8 cellular contexts compared by ENCODE assay signal in the genomic region with DNA sequence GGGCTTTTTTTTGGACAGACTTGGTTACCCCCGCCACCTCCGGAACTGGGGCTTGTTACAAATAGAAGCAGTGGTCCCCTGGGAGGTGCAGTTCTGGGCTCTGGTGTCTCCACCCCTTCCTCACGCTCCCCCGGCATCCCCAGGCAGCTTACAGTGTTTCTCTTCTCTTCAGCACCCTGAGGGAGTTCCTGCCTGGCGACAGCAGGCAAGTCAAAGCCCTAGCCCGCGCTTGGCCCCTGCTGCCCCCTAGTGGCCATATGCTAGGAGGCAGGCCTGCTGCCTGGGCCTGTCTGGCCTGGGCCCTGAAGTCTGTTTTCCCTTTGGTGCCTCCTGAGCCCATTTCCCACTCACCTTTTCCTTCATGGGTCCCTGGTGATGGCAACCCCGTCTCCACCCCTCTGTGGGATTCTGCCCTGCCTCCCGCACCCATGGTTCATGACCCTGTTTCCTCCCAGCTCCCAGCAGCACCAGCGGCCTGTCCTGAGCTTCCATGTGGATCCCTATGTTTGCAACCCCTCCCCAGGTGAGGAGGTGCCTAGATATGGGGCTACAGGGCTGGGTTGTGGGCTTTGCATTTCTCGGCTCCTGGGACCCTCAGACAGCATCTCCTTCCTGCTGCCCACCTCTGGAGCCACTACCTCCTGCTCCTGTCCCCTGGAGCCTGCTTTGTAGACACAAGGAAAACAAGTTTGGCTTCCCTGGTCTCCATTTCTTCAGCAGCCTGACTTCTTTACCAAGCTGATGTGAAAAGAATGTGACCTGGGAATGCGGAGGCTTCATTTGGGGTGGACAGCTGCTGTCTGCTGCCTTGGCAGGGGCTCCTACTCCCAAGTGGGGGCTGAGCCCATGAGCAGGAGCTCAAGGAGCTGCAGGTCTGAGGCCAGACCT. TPM values are rescaled to one million over a fixed set of nuclear protein-coding genes. Genes with fewer than 3 reads are reported as not detected.
DNase-seq lines count a peak whose midpoint lies in the region; FAIRE-seq and TF ChIP-seq lines count a peak whose summit lies in the region.

No MANE protein-coding gene starts in this region.

- TF ChIP-seq CTCF in H9 (conservative IDR thresholded peaks at IDR 0.05) (peak; percentile 99), suprapubic skin (IDR thresholded peaks at IDR 0.05) (peak; percentile 87 to 99)

- H3K4ac ChIP-seq in H9 (ENCODE audit: low read depth, low read length) = no peak overlapping the region

- FAIRE-seq in G401.6 (lab: Jason Lieb, UNC) = peak; percentile 88

- peaks cover 19 to 22% of the 10 kb centered on the region in 2 experiments for H3K4me1 Mint-ChIP-seq in H9

- no peak overlapping the region for H2BK120ac ChIP-seq in H9 (ENCODE audit: low read depth, low read length, poor library complexity, severe bottlenecking)

- H3K79me1 ChIP-seq in H9 (ENCODE audit: insufficient read depth, low read depth, low read length, poor library complexity, severe bottlenecking) = no peaks in the 10 kb centered on the region

- no peak overlapping the region for H2BK12ac ChIP-seq in H9 (ENCODE audit: insufficient read length, low read depth, low read length)

- no peaks in the 10 kb centered on the region for H4K20me1 ChIP-seq in H9 (ENCODE audit: control insufficient read depth, insufficient read depth, insufficient read length)

- H3K27me3 ChIP-seq in H9 (ENCODE audit: insufficient read depth, low read length) (no peaks in the 10 kb centered on the region), suprapubic skin (peaks cover 20% of the 10 kb centered on the region)

- H2AK5ac ChIP-seq in H9 (ENCODE audit: insufficient read length, low read length) = no peak overlapping the region

- no peak overlapping the region for H3K56ac ChIP-seq in H9 (ENCODE audit: insufficient read length, low read depth, low read length)

- no peak overlapping the region for H3K18ac ChIP-seq in H9 (ENCODE audit: insufficient read length, low read depth, low read length)

- no CpG with 5 or more reads among the region's 12 CpGs for WGBS in H9 (ENCODE audit: extremely low coverage, insufficient read length, low lambda C conversion rate)
- 26% methylated on average over 11 of the region's 12 CpGs for WGBS in suprapubic skin

- peak overlapping the region; percentile 41 for H3K4me2 ChIP-seq in H9 (ENCODE audit: insufficient read depth, insufficient read length, low read length)

- H3K14ac ChIP-seq in H9 (ENCODE audit: insufficient read depth, low read length) = no peak overlapping the region

- peaks cover 46% of the 10 kb centered on the region for H3K36me3 ChIP-seq in suprapubic skin

- DNase-seq in H9 (peak; percentile 95), M059J (ENCODE audit: low read depth) (peak; percentile 82), foreskin melanocyte (peak; percentile 77), non-pigmented ciliary epithelial cell (ENCODE audit: low read depth) (peak; percentile 42), suprapubic skin (ENCODE audit: low spot score in 2 of 2) (peak; percentile 91 to 93)
- DNase-seq in activated effector memory CD4-positive, alpha-beta T cell treated with Interleukin-2 at 50 U/mL for 16 hours = peak; percentile 81

- no peak overlapping the region for H4K5ac ChIP-seq in H9 (ENCODE audit: insufficient read length, low read depth, low read length)

- peak overlapping the region; percentile 42 to 84 for H3K4me3 Mint-ChIP-seq in H9

- H3K9me3 ChIP-seq in H9 (ENCODE audit: control insufficient read depth, low read depth, low read length) (no peaks in the 10 kb centered on the region), suprapubic skin (no peaks in the 10 kb centered on the region)

- H2BK15ac ChIP-seq in H9 (ENCODE audit: low read depth, low read length) = no peak overlapping the region

- peak overlapping the region in 1 of 3 experiments; percentile 90; a peak in 2 of 7 replicates for H3K27ac Mint-ChIP-seq in H9

- H4K8ac ChIP-seq in H9 (replicated peaks; ENCODE audit: insufficient read length, low read depth, low read length) = no peak overlapping the region

- no peak overlapping the region for H3K4me3 ChIP-seq in suprapubic skin

- peaks cover 6% of the 10 kb centered on the region for H3K23me2 ChIP-seq in H9 (ENCODE audit: insufficient read length, low read depth, low read length, poor library complexity, severe bottlenecking)

- no peak overlapping the region for H2BK5ac ChIP-seq in H9 (ENCODE audit: insufficient read length, low read length)

- H3K9ac ChIP-seq in H9 (ENCODE audit: extremely low read depth, insufficient read length, low read length) = no peak overlapping the region

- no peak overlapping the region for H3T11ph ChIP-seq in H9 (ENCODE audit: low read length)

- H3K36me3 Mint-ChIP-seq in H9 (ENCODE audit: insufficient read depth in 1 of 3, low read depth in 3 of 3) = peaks cover 21 to 43% (median 42%) of the 10 kb centered on the region in 3 experiments

- no peak overlapping the region for H3K23ac ChIP-seq in H9 (ENCODE audit: insufficient read length, low read depth, low read length)

- no peaks in the 10 kb centered on the region for H3K79me2 ChIP-seq in H9 (ENCODE audit: insufficient read depth, low read length)

- H3K4me1 ChIP-seq in H9 (ENCODE audit: insufficient read depth, low read length) = no peaks in the 10 kb centered on the region
- H3K4me1 ChIP-seq in suprapubic skin = peaks cover 28% of the 10 kb centered on the region

- no peak overlapping the region for H2BK20ac ChIP-seq in H9 (ENCODE audit: low read depth, low read length, poor library complexity, severe bottlenecking)

- no peaks in the 10 kb centered on the region for H3K9me3 Mint-ChIP-seq in H9

- no peak overlapping the region for H2AFZ ChIP-seq in H9 (ENCODE audit: low read length)

- TF ChIP-seq POLR2A in Raji (IDR thresholded peaks at IDR 0.05; ENCODE audit: insufficient read depth, low read depth, low read length) (peak; percentile 54), suprapubic skin (IDR thresholded peaks at IDR 0.05) (no peak)

- H3K27me3 Mint-ChIP-seq in H9 (ENCODE audit: low read depth) = peaks cover 25% of the 10 kb centered on the region

- H3K27ac ChIP-seq in H9 (ENCODE audit: insufficient read length, low read depth, low read length) = no peak overlapping the region
- no peak overlapping the region for H3K27ac ChIP-seq in suprapubic skin

- H4K91ac ChIP-seq in H9 (ENCODE audit: insufficient read length, low read depth, low read length) = no peak overlapping the region

- TF ChIP-seq EP300 in suprapubic skin (IDR thresholded peaks at IDR 0.05) = no peak

RNA-seq across cellular contexts. Expression of a gene that starts 2.2 kb away (rescaled TPM):
- total RNA-seq in H9 (2021) = 4.4 and 4.8 TPM in 2 replicates
- 0.20 and 0.27 TPM in 2 replicates for total RNA-seq in M059J (2014; rRNA removed; shearing (Covaris generic))
- under 1 TPM in 3 of 4 donors, not detected in 1; 0.19 to 0.80 (median 0.64) TPM for total RNA-seq in suprapubic skin

RNA-seq across cellular contexts. Expression of a gene that starts 9.1 kb away (rescaled TPM):
- total RNA-seq in H9 (2021) (433 and 435 TPM in 2 replicates), suprapubic skin (100 to 1,000 TPM; 124 to 248 (median 180) TPM)
- 814 and 1,026 TPM in 2 replicates for total RNA-seq in M059J (2014; rRNA removed; shearing (Covaris generic))

RNA-seq across cellular contexts. Expression of a gene that starts 57.9 kb away (rescaled TPM):
- 52.8 and 58.8 TPM in 2 replicates for total RNA-seq in H9 (2021)
- 21.9 and 29.8 TPM in 2 replicates for total RNA-seq in M059J (2014; rRNA removed; shearing (Covaris generic))
- 10 to 100 TPM; 56.4 to 96.6 (median 68.6) TPM for total RNA-seq in suprapubic skin

Comparison
In these comparisons a context has a peak if more than half of its experiments do, and no peak if none do; other contexts are left out.
1. DNase-seq: peak in every context shown above with its lines; median percentile 95 in H9; 92 in suprapubic skin; 82 in M059J; 81 in activated effector memory CD4-positive, alpha-beta T cell treated with Interleukin-2 at 50 U/mL for 16 hours; 77 in foreskin melanocyte; 42 in non-pigmented ciliary epithelial cell.